Comparison of ENCODE assay signal across 25 cellular contexts in the genomic region with DNA sequence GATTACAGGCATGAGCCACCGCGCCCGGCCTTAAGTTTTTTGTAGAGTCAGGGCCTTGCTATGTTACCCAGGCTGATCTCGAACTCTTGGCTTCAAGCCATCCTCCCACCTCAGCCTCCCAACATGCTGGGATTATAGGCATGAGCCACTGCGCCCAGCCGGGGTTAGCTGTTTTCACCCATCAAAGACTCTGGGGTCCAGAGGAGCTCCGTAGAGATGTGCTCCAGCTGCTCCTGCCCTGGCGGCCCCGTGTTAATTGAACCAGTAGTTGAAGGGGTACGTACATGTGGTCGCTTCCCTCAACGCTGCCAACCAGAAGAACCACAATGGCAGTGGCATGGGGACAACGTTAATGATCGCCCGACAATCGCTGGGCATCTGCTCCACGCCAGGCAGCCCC.
"Had no signal": no experiment of that assay in that cellular context is flagged by ENCODE, and none has a peak within 500 bp of the region (broad histone marks: within the 10 kb centered on the region; RNA-seq: fewer than 3 reads in every experiment).

No MANE protein-coding gene starts in this region.

- H3K4me1 ChIP-seq: colonic mucosa, right lobe of liver had no signal

- H3K9me3 Mint-ChIP-seq: neural progenitor cell; stimulated activated naive CD8-positive, alpha-beta T cell treated with anti-CD3 and anti-CD28 coated beads, Interleukin-15, Interleukin-2, amounts not matched to agents 100 ng/mL and 50 ng/mL, for 24 hours had no signal

- H3K9ac ChIP-seq: neural progenitor cell had no signal

- H3K4me3 Mint-ChIP-seq: naive thymus-derived CD4-positive, alpha-beta T cell; nephron; neural progenitor cell; stimulated activated naive B cell treated with anti-CD40 and anti-IgM and Interleukin-4, amounts not matched to agents 10 μg/mL and 1 μg/mL and 100 μg/mL, for 72 hours; stimulated activated naive CD8-positive, alpha-beta T cell treated with anti-CD3 and anti-CD28 coated beads, Interleukin-15, Interleukin-2, amounts not matched to agents 100 ng/mL and 50 ng/mL, for 24 hours had no signal

- H2AFZ ChIP-seq: neural progenitor cell had no signal

- DNase-seq: central memory CD4-positive, alpha-beta T cell; colonic mucosa; dermis blood vessel endothelial cell; effector memory CD4-positive, alpha-beta T cell; erythroblast; esophagus squamous epithelium; foreskin melanocyte; mesenchymal stem cell; midbrain; naive thymus-derived CD4-positive, alpha-beta T cell; nucleus accumbens; ovary; retina; small intestine; stimulated activated CD4-positive, alpha-beta T cell treated with anti-CD3 and anti-CD28 coated beads, Interleukin-15, amount 100 ng/mL, for 24 hours; stimulated activated CD4-positive, alpha-beta T cell treated with anti-CD3 and anti-CD28 coated beads, Interleukin-2, amount 100 ng/mL, for 48 hours; stimulated activated naive B cell treated with anti-CD40 and anti-IgM and Interleukin-4, amounts not matched to agents 10 μg/mL and 1 μg/mL and 100 μg/mL, for 72 hours; thyroid gland; trophoblast cell had no signal

- H3K27ac Mint-ChIP-seq: naive thymus-derived CD4-positive, alpha-beta T cell; nephron; neural progenitor cell; stimulated activated naive B cell treated with anti-CD40 and anti-IgM and Interleukin-4, amounts not matched to agents 10 μg/mL and 1 μg/mL and 100 μg/mL, for 72 hours; stimulated activated naive CD8-positive, alpha-beta T cell treated with anti-CD3 and anti-CD28 coated beads, Interleukin-15, Interleukin-2, amounts not matched to agents 100 ng/mL and 50 ng/mL, for 24 hours had no signal

- H3K27ac ChIP-seq: colonic mucosa, esophagus squamous epithelium, neural progenitor cell, ovary, right lobe of liver, thyroid gland had no signal

- H3K27me3 Mint-ChIP-seq: naive thymus-derived CD4-positive, alpha-beta T cell; stimulated activated naive B cell treated with anti-CD40 and anti-IgM and Interleukin-4, amounts not matched to agents 10 μg/mL and 1 μg/mL and 100 μg/mL, for 72 hours; stimulated activated naive CD8-positive, alpha-beta T cell treated with anti-CD3 and anti-CD28 coated beads, Interleukin-15, Interleukin-2, amounts not matched to agents 100 ng/mL and 50 ng/mL, for 24 hours had no signal

- H3K4me2 ChIP-seq: neural progenitor cell had no signal

- H3K9me3 ChIP-seq: colonic mucosa, esophagus squamous epithelium, ovary, right lobe of liver, thyroid gland had no signal

- H3K27me3 ChIP-seq: colonic mucosa, esophagus squamous epithelium, neural progenitor cell, ovary, right lobe of liver, thyroid gland had no signal

- H3K4me3 ChIP-seq: colonic mucosa, esophagus squamous epithelium, lung, neural progenitor cell, ovary, right lobe of liver, thyroid gland had no signal

- ATAC-seq: left lobe of liver; naive thymus-derived CD4-positive, alpha-beta T cell; right lobe of liver; stimulated activated naive B cell treated with anti-CD40 and anti-IgM and Interleukin-4, amounts not matched to agents 10 μg/mL and 1 μg/mL and 100 μg/mL, for 72 hours had no signal

- H3K36me3 ChIP-seq: colonic mucosa, esophagus squamous epithelium, neural progenitor cell, ovary, right lobe of liver, thyroid gland had no signal
